Comparison of ENCODE assay signal across 1 cellular context in genomic region chr2:102438578-102438977, GRCh38.
TF ChIP-seq lines count a peak whose summit lies in the region.

No MANE protein-coding gene starts in this region.

TF ChIP-seq in K562, 482 proteins besides CTCF, POLR2A, EP300 and RAD21:
- TF ChIP-seq HNRNPLL (IDR thresholded peaks at IDR 0.05; ENCODE audit: low read depth, low read length, poor library complexity, severe bottlenecking) (no peak), SAP30 (IDR thresholded peaks at IDR 0.05; ENCODE audit: borderline replicate concordance, insufficient read depth, low read depth, low read length, poor library complexity, severe bottlenecking) (no peak), FOXJ2 (tag; IDR thresholded peaks at IDR 0.05) (no peak), ZNF583 (CRISPR knock-in tag; IDR thresholded peaks at IDR 0.05) (0 out of 2 replicates have a peak, but pooled peaks have one; percentile 32), ID3 (CRISPR knock-in tag; IDR thresholded peaks at IDR 0.05) (no peak), ID3 (tag; IDR thresholded peaks at IDR 0.05) (no peak), SETDB1 (IDR thresholded peaks at IDR 0.05; ENCODE audit: low read length) (no peak), ZBTB17 (CRISPR knock-in tag; IDR thresholded peaks at IDR 0.05) (0 out of 2 replicates have a peak, but pooled peaks have one; percentile 18), THAP12 (CRISPR knock-in tag; IDR thresholded peaks at IDR 0.05) (no peak), KLF6 (CRISPR knock-in tag; IDR thresholded peaks at IDR 0.05; ENCODE audit: borderline replicate concordance) (peak; percentile 46; the same call in 1 of the 2 replicates), ZNF384 (IDR thresholded peaks at IDR 0.05; ENCODE audit: low read depth, low read length) (no peak)
